ENCODE assay signal across 15 cellular contexts in the genomic region with DNA sequence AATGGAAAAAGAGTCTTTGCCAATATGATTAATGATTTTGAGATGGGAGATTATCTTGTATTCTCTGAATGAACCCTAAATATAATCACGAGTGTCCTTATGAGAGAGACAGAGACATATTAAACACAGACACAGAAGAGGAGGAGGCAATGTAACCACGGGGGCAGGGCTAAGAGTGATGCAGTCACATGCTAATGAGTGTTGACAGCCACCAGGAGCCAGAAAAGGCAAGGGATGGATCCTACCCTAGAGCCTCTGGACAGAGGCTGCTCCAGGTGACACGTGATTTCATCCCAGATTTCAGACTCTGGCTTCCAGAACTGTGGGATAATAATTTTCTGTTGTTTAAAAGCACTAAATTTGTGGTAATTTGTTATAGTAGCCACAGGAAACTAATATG.
DNase-seq lines count a peak whose midpoint lies in the region; ATAC-seq and TF ChIP-seq lines count a peak whose summit lies in the region.
"Had no signal": no experiment of that assay in that cellular context is flagged by ENCODE, and none has a peak within 500 bp of the region (broad histone marks: within the 10 kb centered on the region; RNA-seq: fewer than 3 reads in every experiment).

No MANE protein-coding gene starts in this region.

- H3K9me3 Mint-ChIP-seq in WTC11 (peaks cover 7% of the 10 kb centered on the region), osteocyte (ENCODE audit: unreplicated experiment) (peaks cover 15% of the 10 kb centered on the region)

- H3F3A ChIP-seq in Loucy (ENCODE audit: low read depth), result no peaks in the 10 kb centered on the region
- no peaks in the 10 kb centered on the region for H3F3A ChIP-seq in smooth muscle cell (ENCODE audit: low read depth)

- H2AFZ ChIP-seq in Loucy (ENCODE audit: low read length), result peak overlapping the region; percentile 42; the same call in 1 of the 2 replicates
- peak overlapping the region; percentile 17 for H2AFZ ChIP-seq in smooth muscle cell (ENCODE audit: low read depth)
- H2AFZ ChIP-seq: GM23248 had no signal

- H3K27me3 Mint-ChIP-seq in WTC11 (ENCODE audit: low read depth), result no peaks in the 10 kb centered on the region
- H3K27me3 Mint-ChIP-seq in osteocyte (ENCODE audit: unreplicated experiment), result no peaks in the 10 kb centered on the region
- H3K27me3 Mint-ChIP-seq: CD4-positive, CD25-positive, alpha-beta regulatory T cell had no signal

- H3K9me3 ChIP-seq in Loucy (ENCODE audit: insufficient read depth, low read depth, low read length) (no peaks in the 10 kb centered on the region), smooth muscle cell (replicated peaks; ENCODE audit: low read depth) (no peaks in the 10 kb centered on the region)

- H3K4me3 Mint-ChIP-seq in WTC11, result no peak overlapping the region
- H3K4me3 Mint-ChIP-seq in osteocyte (ENCODE audit: unreplicated experiment), result no peak overlapping the region
- H3K4me3 Mint-ChIP-seq: CD4-positive, CD25-positive, alpha-beta regulatory T cell had no signal

- H3K4me3 ChIP-seq in Loucy (ENCODE audit: low read length, poor library complexity, severe bottlenecking), result peak overlapping the region; percentile 58
- no peak overlapping the region for H3K4me3 ChIP-seq in smooth muscle cell
- H3K4me3 ChIP-seq: BLaER1 treated with 17β-estradiol and CSF1 and Interleukin-3, amounts not matched to agents 10 nM and 100 nM; GM12878; GM23248 had no signal

- peaks cover under 1% of the 10 kb centered on the region for H3K36me3 Mint-ChIP-seq in WTC11
- H3K36me3 Mint-ChIP-seq in osteocyte (ENCODE audit: unreplicated experiment), result no peaks in the 10 kb centered on the region
- H3K36me3 Mint-ChIP-seq: CD4-positive, CD25-positive, alpha-beta regulatory T cell had no signal

- H3K4me2 ChIP-seq in Loucy (ENCODE audit: low read depth, low read length, poor library complexity, severe bottlenecking) (peak overlapping the region; percentile 69), smooth muscle cell (no peak overlapping the region)
- H3K4me2 ChIP-seq: BLaER1 treated with 17β-estradiol and CSF1 and Interleukin-3, amounts not matched to agents 10 nM and 100 nM had no signal

- H3K27me3 ChIP-seq in Loucy (ENCODE audit: insufficient read depth, low read length, poor library complexity, severe bottlenecking) (no peaks in the 10 kb centered on the region), smooth muscle cell (ENCODE audit: low read depth) (no peaks in the 10 kb centered on the region)
- H3K27me3 ChIP-seq: BLaER1 treated with 17β-estradiol and CSF1 and Interleukin-3, amounts not matched to agents 10 nM and 100 nM had no signal

- TF ChIP-seq CTCF in Loucy (conservative IDR thresholded peaks at IDR 0.05; ENCODE audit: low read length), result no peak
- TF ChIP-seq CTCF in WTC11 (IDR thresholded peaks at IDR 0.05), result no peak
- no peak for TF ChIP-seq CTCF in smooth muscle cell (IDR thresholded peaks at IDR 0.05; ENCODE audit: borderline replicate concordance, insufficient read depth, poor library complexity, severe bottlenecking)
- no peak for TF ChIP-seq CTCF in osteocyte (IDR thresholded peaks at IDR 0.05)

- 70% methylated on average over 3 of the region's 3 CpGs for WGBS in smooth muscle cell (ENCODE audit: low lambda C conversion rate)

- peaks cover 46% of the 10 kb centered on the region for H3K4me1 Mint-ChIP-seq in WTC11
- H3K4me1 Mint-ChIP-seq in osteocyte (ENCODE audit: unreplicated experiment), result no peaks in the 10 kb centered on the region
- H3K4me1 Mint-ChIP-seq: CD4-positive, CD25-positive, alpha-beta regulatory T cell had no signal

- no peaks in the 10 kb centered on the region for H3K4me1 ChIP-seq in Loucy (ENCODE audit: insufficient read depth, low read length, poor library complexity, severe bottlenecking)
- no peaks in the 10 kb centered on the region for H3K4me1 ChIP-seq in smooth muscle cell (ENCODE audit: low read depth)
- H3K4me1 ChIP-seq: BLaER1 treated with 17β-estradiol and CSF1 and Interleukin-3, amounts not matched to agents 10 nM and 100 nM had no signal

- H4K20me1 ChIP-seq in Loucy (ENCODE audit: insufficient read depth, low read length, poor library complexity, severe bottlenecking) (no peaks in the 10 kb centered on the region), smooth muscle cell (ENCODE audit: low read depth) (no peaks in the 10 kb centered on the region)
- H4K20me1 ChIP-seq: BLaER1 treated with 17β-estradiol and CSF1 and Interleukin-3, amounts not matched to agents 10 nM and 100 nM had no signal

- H3K79me2 ChIP-seq in Loucy (ENCODE audit: insufficient read depth, low read length) (no peaks in the 10 kb centered on the region), smooth muscle cell (ENCODE audit: low read depth) (no peaks in the 10 kb centered on the region)

- H3K9ac ChIP-seq in Loucy (ENCODE audit: low read depth, low read length, poor library complexity, severe bottlenecking) (no peak overlapping the region), smooth muscle cell (ENCODE audit: low read depth) (no peak overlapping the region)
- H3K9ac ChIP-seq: BLaER1 treated with 17β-estradiol and CSF1 and Interleukin-3, amounts not matched to agents 10 nM and 100 nM; GM23248 had no signal

- H3K27ac Mint-ChIP-seq in WTC11 (no peak overlapping the region), osteocyte (ENCODE audit: unreplicated experiment) (no peak overlapping the region)
- H3K27ac Mint-ChIP-seq: CD4-positive, CD25-positive, alpha-beta regulatory T cell had no signal

- no peak overlapping the region for H3K27ac ChIP-seq in smooth muscle cell (ENCODE audit: low read depth)
- H3K27ac ChIP-seq: BLaER1 treated with 17β-estradiol and CSF1 and Interleukin-3, amounts not matched to agents 10 nM and 100 nM; GM23248 had no signal

- CTCF ChIA-PET in WTC11 (lab: Charles Lee), result no interaction called here

- peak; percentile 20 for DNase-seq in NCI-H82 (lab: John Stamatoyannopoulos, UW)
- DNase-seq in NCI-H82 treated with DMSO at 0.1 percent for 48 hours (lab: John Stamatoyannopoulos, UW; ENCODE audit: unreplicated experiment), result no peak
- no peak for DNase-seq in WTC11 (ENCODE audit: low spot score)
- DNase-seq in smooth muscle cell (lab: John Stamatoyannopoulos, UW; ENCODE audit: unreplicated experiment), result no peak
- no peak for DNase-seq in osteocyte (ENCODE audit: extremely low spot score, unreplicated experiment)
- DNase-seq in NCI-H1092 (lab: John Stamatoyannopoulos, UW), result no peak
- DNase-seq: 8988T; AML-193; CD4-positive, CD25-positive, alpha-beta regulatory T cell; DMS79; GM23248; H7 had no signal

- H3K36me3 ChIP-seq in Loucy (ENCODE audit: insufficient read depth, low read length), result no peaks in the 10 kb centered on the region
- no peaks in the 10 kb centered on the region for H3K36me3 ChIP-seq in smooth muscle cell (ENCODE audit: low read depth)
- H3K36me3 ChIP-seq: BLaER1 treated with 17β-estradiol and CSF1 and Interleukin-3, amounts not matched to agents 10 nM and 100 nM had no signal

- POLR2A ChIA-PET in WTC11 (lab: Charles Lee), result no interaction called here

- peak; percentile 92 for ATAC-seq in WTC11
- ATAC-seq: GM12878 had no signal

- H3K9me2 ChIP-seq in Loucy (replicated peaks; ENCODE audit: low read depth, low read length), result no peaks in the 10 kb centered on the region

TF ChIP-seq in WTC11, 78 proteins besides CTCF, POLR2A, EP300 and RAD21 (continues in another document):
- TF ChIP-seq ZNF423 (CRISPR knock-in tag; IDR thresholded peaks at IDR 0.05) (no peak), FOXJ3 (CRISPR knock-in tag; IDR thresholded peaks at IDR 0.05; ENCODE audit: borderline replicate concordance) (no peak), ZNF317 (CRISPR knock-in tag; IDR thresholded peaks at IDR 0.05; ENCODE audit: borderline replicate concordance, low read depth) (no peak)
- TF ChIP-seq, protein P1, sequence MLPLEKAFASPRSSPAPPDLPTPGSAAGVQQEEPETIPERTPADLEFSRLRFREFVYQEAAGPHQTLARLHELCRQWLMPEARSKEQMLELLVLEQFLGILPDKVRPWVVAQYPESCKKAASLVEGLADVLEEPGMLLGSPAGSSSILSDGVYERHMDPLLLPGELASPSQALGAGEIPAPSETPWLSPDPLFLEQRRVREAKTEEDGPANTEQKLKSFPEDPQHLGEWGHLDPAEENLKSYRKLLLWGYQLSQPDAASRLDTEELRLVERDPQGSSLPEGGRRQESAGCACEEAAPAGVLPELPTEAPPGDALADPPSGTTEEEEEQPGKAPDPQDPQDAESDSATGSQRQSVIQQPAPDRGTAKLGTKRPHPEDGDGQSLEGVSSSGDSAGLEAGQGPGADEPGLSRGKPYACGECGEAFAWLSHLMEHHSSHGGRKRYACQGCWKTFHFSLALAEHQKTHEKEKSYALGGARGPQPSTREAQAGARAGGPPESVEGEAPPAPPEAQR (CRISPR knock-in tag; IDR thresholded peaks at IDR 0.05), result no peak
- TF ChIP-seq, protein P2, sequence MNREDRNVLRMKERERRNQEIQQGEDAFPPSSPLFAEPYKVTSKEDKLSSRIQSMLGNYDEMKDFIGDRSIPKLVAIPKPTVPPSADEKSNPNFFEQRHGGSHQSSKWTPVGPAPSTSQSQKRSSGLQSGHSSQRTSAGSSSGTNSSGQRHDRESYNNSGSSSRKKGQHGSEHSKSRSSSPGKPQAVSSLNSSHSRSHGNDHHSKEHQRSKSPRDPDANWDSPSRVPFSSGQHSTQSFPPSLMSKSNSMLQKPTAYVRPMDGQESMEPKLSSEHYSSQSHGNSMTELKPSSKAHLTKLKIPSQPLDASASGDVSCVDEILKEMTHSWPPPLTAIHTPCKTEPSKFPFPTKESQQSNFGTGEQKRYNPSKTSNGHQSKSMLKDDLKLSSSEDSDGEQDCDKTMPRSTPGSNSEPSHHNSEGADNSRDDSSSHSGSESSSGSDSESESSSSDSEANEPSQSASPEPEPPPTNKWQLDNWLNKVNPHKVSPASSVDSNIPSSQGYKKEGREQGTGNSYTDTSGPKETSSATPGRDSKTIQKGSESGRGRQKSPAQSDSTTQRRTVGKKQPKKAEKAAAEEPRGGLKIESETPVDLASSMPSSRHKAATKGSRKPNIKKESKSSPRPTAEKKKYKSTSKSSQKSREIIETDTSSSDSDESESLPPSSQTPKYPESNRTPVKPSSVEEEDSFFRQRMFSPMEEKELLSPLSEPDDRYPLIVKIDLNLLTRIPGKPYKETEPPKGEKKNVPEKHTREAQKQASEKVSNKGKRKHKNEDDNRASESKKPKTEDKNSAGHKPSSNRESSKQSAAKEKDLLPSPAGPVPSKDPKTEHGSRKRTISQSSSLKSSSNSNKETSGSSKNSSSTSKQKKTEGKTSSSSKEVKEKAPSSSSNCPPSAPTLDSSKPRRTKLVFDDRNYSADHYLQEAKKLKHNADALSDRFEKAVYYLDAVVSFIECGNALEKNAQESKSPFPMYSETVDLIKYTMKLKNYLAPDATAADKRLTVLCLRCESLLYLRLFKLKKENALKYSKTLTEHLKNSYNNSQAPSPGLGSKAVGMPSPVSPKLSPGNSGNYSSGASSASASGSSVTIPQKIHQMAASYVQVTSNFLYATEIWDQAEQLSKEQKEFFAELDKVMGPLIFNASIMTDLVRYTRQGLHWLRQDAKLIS (CRISPR knock-in tag; IDR thresholded peaks at IDR 0.05; ENCODE audit: borderline replicate concordance), result no peak
